In the genomic region with DNA sequence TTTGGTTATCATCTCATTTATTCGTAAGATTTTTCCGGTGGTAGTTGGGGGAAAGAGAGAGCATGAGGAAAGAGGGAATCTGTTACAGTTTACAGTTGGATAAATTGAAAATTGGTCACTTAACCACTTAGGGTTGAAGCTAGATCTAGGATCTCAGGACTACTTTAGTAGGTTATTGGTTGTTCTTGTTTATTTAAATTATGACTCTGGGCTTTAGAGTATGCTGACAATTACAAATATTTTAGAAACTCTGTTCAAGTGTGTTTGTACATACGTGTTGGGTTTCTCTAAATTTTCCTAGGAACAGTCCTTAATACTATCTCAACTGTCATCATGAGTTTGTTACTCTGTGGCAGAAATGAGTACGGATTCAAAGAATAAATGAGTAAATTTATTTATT, we compare ENCODE assay signal across 8 cellular contexts.
"Had no signal": no experiment of that assay in that cellular context is flagged by ENCODE, and none has a peak within 500 bp of the region (broad histone marks: within the 10 kb centered on the region; RNA-seq: fewer than 3 reads in every experiment).

No MANE protein-coding gene starts in this region.

- H3K9me3 ChIP-seq: HAP-1 had no signal

- H3K27me3 Mint-ChIP-seq: IgD-negative memory B cell had no signal

- H3K4me3 ChIP-seq: HAP-1 had no signal

- DNase-seq: GOT3, H7, HFFc6, KBM-7 had no signal

- H3K4me3 Mint-ChIP-seq: HFFc6, IgD-negative memory B cell had no signal

- H3K27ac ChIP-seq: HL-60 had no signal

- H3K9me3 Mint-ChIP-seq: HFFc6, IgD-negative memory B cell had no signal

- H3K27ac Mint-ChIP-seq: HFFc6, IgD-negative memory B cell had no signal

- H3K4me1 ChIP-seq: HAP-1 had no signal

- H3K36me3 ChIP-seq: HAP-1 had no signal

- ATAC-seq: HCT116 had no signal
